9 cellular contexts compared by ENCODE assay signal in the genomic region with DNA sequence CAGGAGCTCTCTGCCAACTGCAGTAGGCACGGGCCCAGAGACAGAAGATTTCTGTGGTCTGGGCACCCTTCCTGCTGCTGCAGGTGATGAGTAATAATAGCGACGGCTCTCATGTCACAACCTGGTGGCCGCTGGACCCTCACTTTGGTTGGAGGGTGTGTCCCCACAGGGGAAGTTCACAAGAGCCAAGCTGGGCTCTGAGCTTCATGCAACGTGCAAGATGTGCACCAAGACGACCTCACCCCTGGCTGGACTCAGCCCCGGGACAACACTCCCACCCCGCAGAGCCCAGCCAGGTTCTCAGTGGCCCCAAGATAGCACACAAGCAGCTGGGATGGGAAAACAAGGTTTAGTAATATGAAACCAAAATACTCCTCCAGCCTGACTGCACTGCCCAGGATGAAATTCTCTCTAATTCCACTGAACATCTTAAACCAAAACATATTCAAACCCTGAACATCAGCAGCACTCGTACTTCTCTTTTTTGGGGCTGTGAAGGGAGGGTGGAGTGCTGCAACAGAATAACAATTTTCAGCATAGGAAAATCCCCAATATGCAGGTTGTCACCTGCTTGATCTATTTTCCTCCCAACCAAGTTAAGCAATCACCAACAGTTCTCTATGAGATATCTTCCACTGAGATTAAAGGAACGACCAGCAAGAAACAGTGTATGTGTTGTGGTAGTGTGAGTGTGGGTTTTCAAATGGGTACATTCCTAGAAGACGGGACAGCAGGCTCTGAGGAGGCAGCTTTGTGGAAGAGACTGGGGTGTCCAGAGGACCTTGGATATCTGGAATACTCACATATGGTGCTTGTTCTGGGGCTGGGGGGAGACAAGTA. TPM values are rescaled to one million over a fixed set of nuclear protein-coding genes. Genes with fewer than 3 reads are reported as not detected.
DNase-seq lines count a peak whose midpoint lies in the region; ATAC-seq, FAIRE-seq and TF ChIP-seq lines count a peak whose summit lies in the region.
"Had no signal": no experiment of that assay in that cellular context is flagged by ENCODE, and none has a peak within 500 bp of the region (broad histone marks: within the 10 kb centered on the region; RNA-seq: fewer than 3 reads in every experiment).

No MANE protein-coding gene starts in this region.

- FAIRE-seq in H54 (lab: Jason Lieb, UNC), result no peak

- H3K27ac Mint-ChIP-seq in activated CD8-positive, alpha-beta T cell treated with anti-CD3 and anti-CD28 coated beads for 36 hours, result peak overlapping the region; percentile 73

- H3K27me3 Mint-ChIP-seq in activated CD8-positive, alpha-beta T cell treated with anti-CD3 and anti-CD28 coated beads for 36 hours, result no peaks in the 10 kb centered on the region

- H3K36me3 Mint-ChIP-seq in activated CD8-positive, alpha-beta T cell treated with anti-CD3 and anti-CD28 coated beads for 36 hours (ENCODE audit: low read depth), result peaks cover 71% of the 10 kb centered on the region

- CTCF ChIA-PET in activated CD8-positive, alpha-beta T cell treated with anti-CD3 and anti-CD28 coated beads for 36 hours (lab: Charles Lee), result interaction anchor here (1.0 to 1.9 kb wide), 4 partner anchors 7 to 150 kb away, joined by 3 to 7 read pairs (median 3); no protein-coding TSS in a partner anchor

- no peak for DNase-seq in activated CD4-positive, CD25-positive, alpha-beta regulatory T cell treated with anti-CD3 and anti-CD28 coated beads, Interleukin-2, amount 50 U/mL, for 72 hours
- DNase-seq in activated CD8-positive, alpha-beta T cell treated with anti-CD3 and anti-CD28 coated beads for 36 hours, result peak; percentile 67
- peak; percentile 49 for DNase-seq in stimulated activated CD8-positive, alpha-beta memory T cell treated with anti-CD3 and anti-CD28 coated beads, Interleukin-4, amount 100 ng/mL, for 48 hours
- no peak for DNase-seq in middle frontal gyrus (ENCODE audit: extremely low spot score, low spot score)
- no peak for DNase-seq in DMS53 (lab: John Stamatoyannopoulos, UW)
- DNase-seq in H54 (ENCODE audit: insufficient read length, low spot score), result no peak
- DNase-seq: IMR-90 had no signal

- no peak for TF ChIP-seq POLR2A in H54 (IDR thresholded peaks at IDR 0.05; ENCODE audit: low read depth, low read length)

- H3K4me1 Mint-ChIP-seq in activated CD8-positive, alpha-beta T cell treated with anti-CD3 and anti-CD28 coated beads for 36 hours (ENCODE audit: low read depth), result peaks cover 61% of the 10 kb centered on the region

- intact Hi-C loops in activated CD8-positive, alpha-beta T cell treated with anti-CD3 and anti-CD28 coated beads for 36 hours (cut with micrococcal nuclease), result no loop called here

- peak; percentile 44 to 57 for ATAC-seq in activated CD4-positive, CD25-positive, alpha-beta regulatory T cell treated with anti-CD3 and anti-CD28 coated beads, Interleukin-2, amount 50 U/mL, for 24 hours
- peak; percentile 63 for ATAC-seq in HG02885 (IDR thresholded peaks at IDR 0.05; ENCODE audit: poor library complexity, unreplicated experiment)
- ATAC-seq in activated CD8-positive, alpha-beta T cell treated with anti-CD3 and anti-CD28 coated beads for 36 hours, result peak; percentile 52

- TF ChIP-seq CTCF in activated CD8-positive, alpha-beta T cell treated with anti-CD3 and anti-CD28 coated beads for 36 hours (IDR thresholded peaks at IDR 0.05), result no peak

- H3K9me3 Mint-ChIP-seq in activated CD8-positive, alpha-beta T cell treated with anti-CD3 and anti-CD28 coated beads for 36 hours, result no peaks in the 10 kb centered on the region

- POLR2A ChIA-PET in activated CD8-positive, alpha-beta T cell treated with anti-CD3 and anti-CD28 coated beads for 36 hours (lab: Charles Lee), result interaction anchor here (0.7 to 2.4 kb wide), 8 partner anchors 14 to 114 kb away, joined by 3 to 6 read pairs (median 3); a partner anchor contains a TSS

- H3K4me3 Mint-ChIP-seq in activated CD8-positive, alpha-beta T cell treated with anti-CD3 and anti-CD28 coated beads for 36 hours, result peak overlapping the region; percentile 6

RNA-seq across cellular contexts. Expression of a gene that starts 26.5 kb away (rescaled TPM):
- 100 to 1,000 TPM; 104 to 107 TPM for total RNA-seq in activated CD8-positive, alpha-beta T cell treated with anti-CD3 and anti-CD28 coated beads for 36 hours

Comparison
In these comparisons a context has a peak if more than half of its experiments do, and no peak if none do; other contexts are left out.
1. DNase-seq: peak in activated CD8-positive, alpha-beta T cell treated with anti-CD3 and anti-CD28 coated beads for 36 hours (single experiment) and stimulated activated CD8-positive, alpha-beta memory T cell treated with anti-CD3 and anti-CD28 coated beads, Interleukin-4, amount 100 ng/mL, for 48 hours (single experiment); none in activated CD4-positive, CD25-positive, alpha-beta regulatory T cell treated with anti-CD3 and anti-CD28 coated beads, Interleukin-2, amount 50 U/mL, for 72 hours (single experiment), middle frontal gyrus (single experiment), DMS53 (single experiment) and H54 (single experiment).
2. Peak in every context shown above with its lines, with median percentiles within 50 percentile points of each other: ATAC-seq.